In the genomic region with DNA sequence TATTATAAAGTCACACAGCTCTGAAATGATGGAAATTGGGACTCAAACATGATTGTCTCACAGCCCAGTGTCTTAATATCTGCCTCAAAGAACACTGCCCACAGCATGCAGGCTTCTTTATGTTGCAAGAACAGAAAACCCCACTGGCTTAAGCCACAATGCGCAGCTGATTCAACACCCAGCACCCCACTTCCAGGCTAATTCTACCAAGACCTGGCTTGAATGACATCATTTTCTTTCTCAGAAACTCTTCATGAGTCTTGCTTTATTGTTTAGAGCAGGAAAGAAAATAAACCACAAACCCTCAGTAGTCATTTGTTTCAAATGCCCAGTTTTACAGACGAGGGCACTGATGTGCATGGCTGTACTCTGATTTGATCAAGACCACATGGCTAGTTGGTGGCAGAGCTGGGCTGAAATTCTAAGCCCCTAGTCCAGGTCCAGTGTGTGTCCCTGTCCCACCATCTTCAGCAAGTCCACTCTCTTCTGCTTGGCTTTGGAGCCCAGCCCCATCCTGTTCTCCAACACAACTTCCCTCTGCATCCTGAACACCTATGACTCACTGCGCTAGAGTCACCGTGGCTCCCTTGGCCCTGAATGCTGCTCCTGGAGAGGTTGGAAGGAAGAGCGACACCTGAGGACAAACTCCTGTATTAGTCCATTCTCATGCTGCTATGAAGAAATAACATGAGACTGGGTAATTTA, we compare ENCODE assay signal across 1 cellular context.
A peak's percentile ranks its signal among the peaks of the same experiment; 100 is the strongest.
TF ChIP-seq lines count a peak whose summit lies in the region.

No MANE protein-coding gene starts in this region.

TF ChIP-seq in IMR-90, 13 proteins besides CTCF, POLR2A, EP300 and RAD21 (continued from another document):
- TF ChIP-seq MXI1 (IDR thresholded peaks at IDR 0.05; ENCODE audit: borderline replicate concordance, low read depth, low read length) (no peak), FOS (IDR thresholded peaks at IDR 0.05; ENCODE audit: low read depth, low read length) (peak; percentile 31; the same call in 1 of the 2 replicates)
